ENCODE assay signal across 1 cellular context in genomic region chr4:188534917-188535316, GRCh38.
TF ChIP-seq lines count a peak whose summit lies in the region.

No MANE protein-coding gene starts in this region.

TF ChIP-seq in HepG2, 621 proteins besides CTCF, POLR2A, EP300 and RAD21 (continued from another document and continues in another):
- TF ChIP-seq ETV5 (CRISPR knock-in tag; IDR thresholded peaks at IDR 0.05; ENCODE audit: borderline replicate concordance) (peak; percentile 57; the same call in 1 of the 2 replicates), ZFP36 (IDR thresholded peaks at IDR 0.05; ENCODE audit: borderline replicate concordance, low read depth, low read length, partially characterized antibody) (no peak), ELF1 (CRISPR knock-in tag; IDR thresholded peaks at IDR 0.05) (no peak), ZNF251 (CRISPR knock-in tag; IDR thresholded peaks at IDR 0.05) (no peak), ZFP1 (CRISPR knock-in tag; IDR thresholded peaks at IDR 0.05) (no peak), MXD3 (CRISPR knock-in tag; IDR thresholded peaks at IDR 0.05) (no peak), HIVEP1 (CRISPR knock-in tag; IDR thresholded peaks at IDR 0.05) (no peak), MXD4 (CRISPR knock-in tag; IDR thresholded peaks at IDR 0.05) (no peak), THAP11 (CRISPR knock-in tag; IDR thresholded peaks at IDR 0.05) (peak; percentile 39; the same call in 1 of the 2 replicates), ZNF296 (CRISPR knock-in tag; conservative IDR thresholded peaks at IDR 0.05) (no peak), PTBP1 (IDR thresholded peaks at IDR 0.05; ENCODE audit: low read depth, low read length, poor library complexity, severe bottlenecking) (no peak), ZMYM4 (CRISPR knock-in tag; IDR thresholded peaks at IDR 0.05) (peak; percentile 86), SMC3 (IDR thresholded peaks at IDR 0.05; ENCODE audit: low read length) (no peak), ZSCAN31 (CRISPR knock-in tag; IDR thresholded peaks at IDR 0.05; ENCODE audit: low read depth) (no peak), TBX2 (CRISPR knock-in tag; IDR thresholded peaks at IDR 0.05; ENCODE audit: borderline replicate concordance) (peak; percentile 73), SRSF9 (IDR thresholded peaks at IDR 0.05; ENCODE audit: borderline replicate concordance, insufficient read depth, low read depth, low read length, poor library complexity, severe bottlenecking) (no peak), MED8 (CRISPR knock-in tag; IDR thresholded peaks at IDR 0.05; ENCODE audit: insufficient replicate concordance) (no peak), SNAI1 (CRISPR knock-in tag; IDR thresholded peaks at IDR 0.05; ENCODE audit: borderline replicate concordance) (no peak), RFXAP (CRISPR knock-in tag; IDR thresholded peaks at IDR 0.05; ENCODE audit: borderline replicate concordance) (no peak), ZNF563 (CRISPR knock-in tag; IDR thresholded peaks at IDR 0.05) (no peak), SMARCC2 (IDR thresholded peaks at IDR 0.05) (no peak), SP1 (IDR thresholded peaks at IDR 0.05) (no peak), SP1 (CRISPR knock-in tag; IDR thresholded peaks at IDR 0.05) (no peak), ZFP82 (CRISPR knock-in tag; IDR thresholded peaks at IDR 0.05; ENCODE audit: borderline replicate concordance) (no peak), FOXO1 (CRISPR knock-in tag; IDR thresholded peaks at IDR 0.05) (peak; percentile 58; the same call in 1 of the 2 replicates), ZNF747 (CRISPR knock-in tag; IDR thresholded peaks at IDR 0.05; ENCODE audit: borderline replicate concordance) (no peak), ZNF280B (CRISPR knock-in tag; IDR thresholded peaks at IDR 0.05; ENCODE audit: borderline replicate concordance) (no peak), BRF2 (CRISPR knock-in tag; IDR thresholded peaks at IDR 0.05) (no peak), ZSCAN25 (CRISPR knock-in tag; IDR thresholded peaks at IDR 0.05) (no peak), ZIK1 (CRISPR knock-in tag; IDR thresholded peaks at IDR 0.05; ENCODE audit: borderline replicate concordance, low read depth) (no peak), ZNF562 (CRISPR knock-in tag; IDR thresholded peaks at IDR 0.05; ENCODE audit: borderline replicate concordance) (no peak), SIX1 (CRISPR knock-in tag; IDR thresholded peaks at IDR 0.05; ENCODE audit: borderline replicate concordance) (no peak; the same call in 1 of the 2 replicates), ZNF468 (CRISPR knock-in tag; IDR thresholded peaks at IDR 0.05) (no peak), RBM39 (IDR thresholded peaks at IDR 0.05; ENCODE audit: low read depth, low read length, poor library complexity, severe bottlenecking) (no peak), BHLHE40 (IDR thresholded peaks at IDR 0.05; ENCODE audit: low read length) (no peak), ZZZ3 (CRISPR knock-in tag; IDR thresholded peaks at IDR 0.05; ENCODE audit: borderline replicate concordance) (no peak), ZNF503 (CRISPR knock-in tag; IDR thresholded peaks at IDR 0.05) (peak; percentile 46; the same call in 1 of the 2 replicates), HMGA1 (CRISPR knock-in tag; conservative IDR thresholded peaks at IDR 0.05) (no peak), YEATS2 (CRISPR knock-in tag; IDR thresholded peaks at IDR 0.05; ENCODE audit: borderline replicate concordance) (0 out of 2 replicates have a peak, but pooled peaks have one; percentile 25), ZNF740 (CRISPR knock-in tag; IDR thresholded peaks at IDR 0.05) (no peak), ZNF256 (CRISPR knock-in tag; conservative IDR thresholded peaks at IDR 0.05) (no peak), REPIN1 (CRISPR knock-in tag; IDR thresholded peaks at IDR 0.05; ENCODE audit: borderline replicate concordance, low read depth) (no peak)
- TF ChIP-seq, protein P1, sequence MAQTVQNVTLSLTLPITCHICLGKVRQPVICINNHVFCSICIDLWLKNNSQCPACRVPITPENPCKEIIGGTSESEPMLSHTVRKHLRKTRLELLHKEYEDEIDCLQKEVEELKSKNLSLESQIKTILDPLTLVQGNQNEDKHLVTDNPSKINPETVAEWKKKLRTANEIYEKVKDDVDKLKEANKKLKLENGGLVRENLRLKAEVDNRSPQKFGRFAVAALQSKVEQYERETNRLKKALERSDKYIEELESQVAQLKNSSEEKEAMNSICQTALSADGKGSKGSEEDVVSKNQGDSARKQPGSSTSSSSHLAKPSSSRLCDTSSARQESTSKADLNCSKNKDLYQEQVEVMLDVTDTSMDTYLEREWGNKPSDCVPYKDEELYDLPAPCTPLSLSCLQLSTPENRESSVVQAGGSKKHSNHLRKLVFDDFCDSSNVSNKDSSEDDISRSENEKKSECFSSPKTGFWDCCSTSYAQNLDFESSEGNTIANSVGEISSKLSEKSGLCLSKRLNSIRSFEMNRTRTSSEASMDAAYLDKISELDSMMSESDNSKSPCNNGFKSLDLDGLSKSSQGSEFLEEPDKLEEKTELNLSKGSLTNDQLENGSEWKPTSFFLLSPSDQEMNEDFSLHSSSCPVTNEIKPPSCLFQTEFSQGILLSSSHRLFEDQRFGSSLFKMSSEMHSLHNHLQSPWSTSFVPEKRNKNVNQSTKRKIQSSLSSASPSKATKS (CRISPR knock-in tag; IDR thresholded peaks at IDR 0.05), result no peak
- TF ChIP-seq, protein P2, sequence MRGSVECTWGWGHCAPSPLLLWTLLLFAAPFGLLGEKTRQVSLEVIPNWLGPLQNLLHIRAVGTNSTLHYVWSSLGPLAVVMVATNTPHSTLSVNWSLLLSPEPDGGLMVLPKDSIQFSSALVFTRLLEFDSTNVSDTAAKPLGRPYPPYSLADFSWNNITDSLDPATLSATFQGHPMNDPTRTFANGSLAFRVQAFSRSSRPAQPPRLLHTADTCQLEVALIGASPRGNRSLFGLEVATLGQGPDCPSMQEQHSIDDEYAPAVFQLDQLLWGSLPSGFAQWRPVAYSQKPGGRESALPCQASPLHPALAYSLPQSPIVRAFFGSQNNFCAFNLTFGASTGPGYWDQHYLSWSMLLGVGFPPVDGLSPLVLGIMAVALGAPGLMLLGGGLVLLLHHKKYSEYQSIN (CRISPR knock-in tag; IDR thresholded peaks at IDR 0.05; ENCODE audit: borderline replicate concordance), result no peak
- TF ChIP-seq, protein P3, sequence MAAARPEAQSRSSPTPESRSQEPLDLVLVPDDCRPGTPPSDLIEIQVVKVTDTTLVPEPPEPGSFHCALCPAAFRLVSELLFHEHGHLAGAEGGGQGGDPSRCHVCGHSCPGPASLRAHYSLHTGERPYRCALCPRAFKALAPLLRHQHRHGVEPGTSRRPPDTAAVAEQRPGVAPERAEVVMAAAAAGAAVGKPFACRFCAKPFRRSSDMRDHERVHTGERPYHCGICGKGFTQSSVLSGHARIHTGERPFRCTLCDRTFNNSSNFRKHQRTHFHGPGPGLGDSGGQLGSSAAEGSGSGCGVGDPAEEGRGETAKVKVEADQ (CRISPR knock-in tag; IDR thresholded peaks at IDR 0.05; ENCODE audit: borderline replicate concordance), result no peak
- TF ChIP-seq, protein P4, sequence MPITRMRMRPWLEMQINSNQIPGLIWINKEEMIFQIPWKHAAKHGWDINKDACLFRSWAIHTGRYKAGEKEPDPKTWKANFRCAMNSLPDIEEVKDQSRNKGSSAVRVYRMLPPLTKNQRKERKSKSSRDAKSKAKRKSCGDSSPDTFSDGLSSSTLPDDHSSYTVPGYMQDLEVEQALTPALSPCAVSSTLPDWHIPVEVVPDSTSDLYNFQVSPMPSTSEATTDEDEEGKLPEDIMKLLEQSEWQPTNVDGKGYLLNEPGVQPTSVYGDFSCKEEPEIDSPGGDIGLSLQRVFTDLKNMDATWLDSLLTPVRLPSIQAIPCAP (CRISPR knock-in tag; IDR thresholded peaks at IDR 0.05; ENCODE audit: low read depth), result no peak
- TF ChIP-seq, protein P5, sequence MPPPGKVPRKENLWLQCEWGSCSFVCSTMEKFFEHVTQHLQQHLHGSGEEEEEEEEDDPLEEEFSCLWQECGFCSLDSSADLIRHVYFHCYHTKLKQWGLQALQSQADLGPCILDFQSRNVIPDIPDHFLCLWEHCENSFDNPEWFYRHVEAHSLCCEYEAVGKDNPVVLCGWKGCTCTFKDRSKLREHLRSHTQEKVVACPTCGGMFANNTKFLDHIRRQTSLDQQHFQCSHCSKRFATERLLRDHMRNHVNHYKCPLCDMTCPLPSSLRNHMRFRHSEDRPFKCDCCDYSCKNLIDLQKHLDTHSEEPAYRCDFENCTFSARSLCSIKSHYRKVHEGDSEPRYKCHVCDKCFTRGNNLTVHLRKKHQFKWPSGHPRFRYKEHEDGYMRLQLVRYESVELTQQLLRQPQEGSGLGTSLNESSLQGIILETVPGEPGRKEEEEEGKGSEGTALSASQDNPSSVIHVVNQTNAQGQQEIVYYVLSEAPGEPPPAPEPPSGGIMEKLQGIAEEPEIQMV (CRISPR knock-in tag; IDR thresholded peaks at IDR 0.05; ENCODE audit: low read depth), result no peak
- TF ChIP-seq, protein P6, sequence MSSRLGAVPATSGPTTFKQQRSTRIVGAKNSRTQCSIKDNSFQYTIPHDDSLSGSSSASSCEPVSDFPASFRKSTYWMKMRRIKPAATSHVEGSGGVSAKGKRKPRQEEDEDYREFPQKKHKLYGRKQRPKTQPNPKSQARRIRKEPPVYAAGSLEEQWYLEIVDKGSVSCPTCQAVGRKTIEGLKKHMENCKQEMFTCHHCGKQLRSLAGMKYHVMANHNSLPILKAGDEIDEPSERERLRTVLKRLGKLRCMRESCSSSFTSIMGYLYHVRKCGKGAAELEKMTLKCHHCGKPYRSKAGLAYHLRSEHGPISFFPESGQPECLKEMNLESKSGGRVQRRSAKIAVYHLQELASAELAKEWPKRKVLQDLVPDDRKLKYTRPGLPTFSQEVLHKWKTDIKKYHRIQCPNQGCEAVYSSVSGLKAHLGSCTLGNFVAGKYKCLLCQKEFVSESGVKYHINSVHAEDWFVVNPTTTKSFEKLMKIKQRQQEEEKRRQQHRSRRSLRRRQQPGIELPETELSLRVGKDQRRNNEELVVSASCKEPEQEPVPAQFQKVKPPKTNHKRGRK (CRISPR knock-in tag; IDR thresholded peaks at IDR 0.05), result no peak
- TF ChIP-seq, protein P7, sequence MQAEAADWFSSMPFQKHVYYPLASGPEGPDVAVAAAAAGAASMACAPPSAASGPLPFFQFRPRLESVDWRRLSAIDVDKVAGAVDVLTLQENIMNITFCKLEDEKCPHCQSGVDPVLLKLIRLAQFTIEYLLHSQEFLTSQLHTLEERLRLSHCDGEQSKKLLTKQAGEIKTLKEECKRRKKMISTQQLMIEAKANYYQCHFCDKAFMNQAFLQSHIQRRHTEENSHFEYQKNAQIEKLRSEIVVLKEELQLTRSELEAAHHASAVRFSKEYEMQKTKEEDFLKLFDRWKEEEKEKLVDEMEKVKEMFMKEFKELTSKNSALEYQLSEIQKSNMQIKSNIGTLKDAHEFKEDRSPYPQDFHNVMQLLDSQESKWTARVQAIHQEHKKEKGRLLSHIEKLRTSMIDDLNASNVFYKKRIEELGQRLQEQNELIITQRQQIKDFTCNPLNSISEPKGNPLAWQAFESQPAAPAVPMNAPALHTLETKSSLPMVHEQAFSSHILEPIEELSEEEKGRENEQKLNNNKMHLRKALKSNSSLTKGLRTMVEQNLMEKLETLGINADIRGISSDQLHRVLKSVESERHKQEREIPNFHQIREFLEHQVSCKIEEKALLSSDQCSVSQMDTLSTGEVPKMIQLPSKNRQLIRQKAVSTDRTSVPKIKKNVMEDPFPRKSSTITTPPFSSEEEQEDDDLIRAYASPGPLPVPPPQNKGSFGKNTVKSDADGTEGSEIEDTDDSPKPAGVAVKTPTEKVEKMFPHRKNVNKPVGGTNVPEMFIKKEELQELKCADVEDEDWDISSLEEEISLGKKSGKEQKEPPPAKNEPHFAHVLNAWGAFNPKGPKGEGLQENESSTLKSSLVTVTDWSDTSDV (CRISPR knock-in tag; IDR thresholded peaks at IDR 0.05), result no peak
- TF ChIP-seq, protein P8, sequence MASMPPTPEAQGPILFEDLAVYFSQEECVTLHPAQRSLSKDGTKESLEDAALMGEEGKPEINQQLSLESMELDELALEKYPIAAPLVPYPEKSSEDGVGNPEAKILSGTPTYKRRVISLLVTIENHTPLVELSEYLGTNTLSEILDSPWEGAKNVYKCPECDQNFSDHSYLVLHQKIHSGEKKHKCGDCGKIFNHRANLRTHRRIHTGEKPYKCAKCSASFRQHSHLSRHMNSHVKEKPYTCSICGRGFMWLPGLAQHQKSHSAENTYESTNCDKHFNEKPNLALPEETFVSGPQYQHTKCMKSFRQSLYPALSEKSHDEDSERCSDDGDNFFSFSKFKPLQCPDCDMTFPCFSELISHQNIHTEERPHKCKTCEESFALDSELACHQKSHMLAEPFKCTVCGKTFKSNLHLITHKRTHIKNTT (CRISPR knock-in tag; IDR thresholded peaks at IDR 0.05), result no peak
